22 cellular contexts compared by ENCODE assay signal in genomic region chr7:34044319-34044643, GRCh38.
"Had no signal": no experiment of that assay in that cellular context is flagged by ENCODE, and none has a peak within 500 bp of the region (broad histone marks: within the 10 kb centered on the region; RNA-seq: fewer than 3 reads in every experiment).

No MANE protein-coding gene starts in this region.

- ATAC-seq: effector memory CD8-positive, alpha-beta T cell; left lobe of liver; naive thymus-derived CD4-positive, alpha-beta T cell; right cardiac atrium; stimulated activated naive B cell treated with anti-CD40 and anti-IgM and Interleukin-4, amounts not matched to agents 10 μg/mL and 1 μg/mL and 100 μg/mL, for 72 hours had no signal

- H3K36me3 ChIP-seq: prostate gland, spleen, suprapubic skin, thyroid gland, vagina had no signal

- H3K27ac ChIP-seq: prostate gland, skin epidermis, spleen, suprapubic skin, thyroid gland, vagina had no signal

- H3K27me3 Mint-ChIP-seq: effector memory CD8-positive, alpha-beta T cell; memory B cell; stimulated activated naive B cell treated with anti-CD40 and anti-IgM and Interleukin-4, amounts not matched to agents 10 μg/mL and 1 μg/mL and 100 μg/mL, for 72 hours; stimulated activated naive CD8-positive, alpha-beta T cell treated with anti-CD3 and anti-CD28 coated beads, Interleukin-15, Interleukin-2, amounts not matched to agents 100 ng/mL and 50 ng/mL, for 24 hours had no signal

- H3K4me1 ChIP-seq: prostate gland, spleen, suprapubic skin, thyroid gland, vagina had no signal

- H3K36me3 Mint-ChIP-seq: memory B cell; naive thymus-derived CD4-positive, alpha-beta T cell; stimulated activated naive B cell treated with anti-CD40 and anti-IgM and Interleukin-4, amounts not matched to agents 10 μg/mL and 1 μg/mL and 100 μg/mL, for 72 hours had no signal

- H3K4me1 Mint-ChIP-seq: memory B cell; naive thymus-derived CD4-positive, alpha-beta T cell; stimulated activated naive B cell treated with anti-CD40 and anti-IgM and Interleukin-4, amounts not matched to agents 10 μg/mL and 1 μg/mL and 100 μg/mL, for 72 hours had no signal

- H3K9me3 Mint-ChIP-seq: effector memory CD8-positive, alpha-beta T cell; nephron; stimulated activated naive CD8-positive, alpha-beta T cell treated with anti-CD3 and anti-CD28 coated beads, Interleukin-15, Interleukin-2, amounts not matched to agents 100 ng/mL and 50 ng/mL, for 24 hours had no signal

- H3K4me3 Mint-ChIP-seq: effector memory CD8-positive, alpha-beta T cell; memory B cell; naive thymus-derived CD4-positive, alpha-beta T cell; nephron; stimulated activated naive B cell treated with anti-CD40 and anti-IgM and Interleukin-4, amounts not matched to agents 10 μg/mL and 1 μg/mL and 100 μg/mL, for 72 hours; stimulated activated naive CD8-positive, alpha-beta T cell treated with anti-CD3 and anti-CD28 coated beads, Interleukin-15, Interleukin-2, amounts not matched to agents 100 ng/mL and 50 ng/mL, for 24 hours had no signal

- DNase-seq: cortex of kidney; effector memory CD8-positive, alpha-beta T cell; head of caudate nucleus; kidney; midbrain; naive thymus-derived CD4-positive, alpha-beta T cell; nucleus accumbens; spleen; stimulated activated CD4-positive, alpha-beta T cell treated with anti-CD3 and anti-CD28 coated beads, Interleukin-2, amount 100 ng/mL, for 48 hours; stimulated activated naive B cell treated with anti-CD40 and anti-IgM and Interleukin-4, amounts not matched to agents 10 μg/mL and 1 μg/mL and 100 μg/mL, for 72 hours; thyroid gland; trophoblast cell had no signal

- H3K4me3 ChIP-seq: lung, prostate gland, skin epidermis, spleen, suprapubic skin, thyroid gland, vagina had no signal

- H3K27me3 ChIP-seq: spleen, suprapubic skin, thyroid gland, vagina had no signal

- H3K9me3 ChIP-seq: prostate gland, spleen, suprapubic skin, thyroid gland, vagina had no signal
